ENCODE assay signal across 1 cellular context in the genomic region with DNA sequence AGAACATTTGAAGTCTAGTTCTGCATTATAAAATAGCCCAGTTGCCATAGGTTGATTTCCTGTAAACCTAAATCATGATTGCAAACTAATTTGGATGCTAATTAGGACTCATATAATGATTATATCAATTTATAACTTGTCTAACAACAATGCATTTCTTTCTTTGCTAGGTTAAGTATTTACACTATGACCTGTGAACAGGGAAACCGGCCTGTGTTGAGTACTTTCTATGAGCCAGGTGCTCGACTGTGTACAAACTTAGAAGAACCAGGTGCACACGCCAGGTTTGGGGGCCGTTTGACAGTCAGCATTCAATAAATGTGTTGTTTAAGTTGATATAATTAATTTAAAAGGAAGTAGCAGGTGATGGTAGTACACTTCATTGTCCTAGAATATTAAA.
TF ChIP-seq lines count a peak whose summit lies in the region.

No MANE protein-coding gene starts in this region.

TF ChIP-seq in GM23338, 12 proteins besides CTCF, POLR2A, EP300 and RAD21 (continued from another document):
- TF ChIP-seq, protein P1, sequence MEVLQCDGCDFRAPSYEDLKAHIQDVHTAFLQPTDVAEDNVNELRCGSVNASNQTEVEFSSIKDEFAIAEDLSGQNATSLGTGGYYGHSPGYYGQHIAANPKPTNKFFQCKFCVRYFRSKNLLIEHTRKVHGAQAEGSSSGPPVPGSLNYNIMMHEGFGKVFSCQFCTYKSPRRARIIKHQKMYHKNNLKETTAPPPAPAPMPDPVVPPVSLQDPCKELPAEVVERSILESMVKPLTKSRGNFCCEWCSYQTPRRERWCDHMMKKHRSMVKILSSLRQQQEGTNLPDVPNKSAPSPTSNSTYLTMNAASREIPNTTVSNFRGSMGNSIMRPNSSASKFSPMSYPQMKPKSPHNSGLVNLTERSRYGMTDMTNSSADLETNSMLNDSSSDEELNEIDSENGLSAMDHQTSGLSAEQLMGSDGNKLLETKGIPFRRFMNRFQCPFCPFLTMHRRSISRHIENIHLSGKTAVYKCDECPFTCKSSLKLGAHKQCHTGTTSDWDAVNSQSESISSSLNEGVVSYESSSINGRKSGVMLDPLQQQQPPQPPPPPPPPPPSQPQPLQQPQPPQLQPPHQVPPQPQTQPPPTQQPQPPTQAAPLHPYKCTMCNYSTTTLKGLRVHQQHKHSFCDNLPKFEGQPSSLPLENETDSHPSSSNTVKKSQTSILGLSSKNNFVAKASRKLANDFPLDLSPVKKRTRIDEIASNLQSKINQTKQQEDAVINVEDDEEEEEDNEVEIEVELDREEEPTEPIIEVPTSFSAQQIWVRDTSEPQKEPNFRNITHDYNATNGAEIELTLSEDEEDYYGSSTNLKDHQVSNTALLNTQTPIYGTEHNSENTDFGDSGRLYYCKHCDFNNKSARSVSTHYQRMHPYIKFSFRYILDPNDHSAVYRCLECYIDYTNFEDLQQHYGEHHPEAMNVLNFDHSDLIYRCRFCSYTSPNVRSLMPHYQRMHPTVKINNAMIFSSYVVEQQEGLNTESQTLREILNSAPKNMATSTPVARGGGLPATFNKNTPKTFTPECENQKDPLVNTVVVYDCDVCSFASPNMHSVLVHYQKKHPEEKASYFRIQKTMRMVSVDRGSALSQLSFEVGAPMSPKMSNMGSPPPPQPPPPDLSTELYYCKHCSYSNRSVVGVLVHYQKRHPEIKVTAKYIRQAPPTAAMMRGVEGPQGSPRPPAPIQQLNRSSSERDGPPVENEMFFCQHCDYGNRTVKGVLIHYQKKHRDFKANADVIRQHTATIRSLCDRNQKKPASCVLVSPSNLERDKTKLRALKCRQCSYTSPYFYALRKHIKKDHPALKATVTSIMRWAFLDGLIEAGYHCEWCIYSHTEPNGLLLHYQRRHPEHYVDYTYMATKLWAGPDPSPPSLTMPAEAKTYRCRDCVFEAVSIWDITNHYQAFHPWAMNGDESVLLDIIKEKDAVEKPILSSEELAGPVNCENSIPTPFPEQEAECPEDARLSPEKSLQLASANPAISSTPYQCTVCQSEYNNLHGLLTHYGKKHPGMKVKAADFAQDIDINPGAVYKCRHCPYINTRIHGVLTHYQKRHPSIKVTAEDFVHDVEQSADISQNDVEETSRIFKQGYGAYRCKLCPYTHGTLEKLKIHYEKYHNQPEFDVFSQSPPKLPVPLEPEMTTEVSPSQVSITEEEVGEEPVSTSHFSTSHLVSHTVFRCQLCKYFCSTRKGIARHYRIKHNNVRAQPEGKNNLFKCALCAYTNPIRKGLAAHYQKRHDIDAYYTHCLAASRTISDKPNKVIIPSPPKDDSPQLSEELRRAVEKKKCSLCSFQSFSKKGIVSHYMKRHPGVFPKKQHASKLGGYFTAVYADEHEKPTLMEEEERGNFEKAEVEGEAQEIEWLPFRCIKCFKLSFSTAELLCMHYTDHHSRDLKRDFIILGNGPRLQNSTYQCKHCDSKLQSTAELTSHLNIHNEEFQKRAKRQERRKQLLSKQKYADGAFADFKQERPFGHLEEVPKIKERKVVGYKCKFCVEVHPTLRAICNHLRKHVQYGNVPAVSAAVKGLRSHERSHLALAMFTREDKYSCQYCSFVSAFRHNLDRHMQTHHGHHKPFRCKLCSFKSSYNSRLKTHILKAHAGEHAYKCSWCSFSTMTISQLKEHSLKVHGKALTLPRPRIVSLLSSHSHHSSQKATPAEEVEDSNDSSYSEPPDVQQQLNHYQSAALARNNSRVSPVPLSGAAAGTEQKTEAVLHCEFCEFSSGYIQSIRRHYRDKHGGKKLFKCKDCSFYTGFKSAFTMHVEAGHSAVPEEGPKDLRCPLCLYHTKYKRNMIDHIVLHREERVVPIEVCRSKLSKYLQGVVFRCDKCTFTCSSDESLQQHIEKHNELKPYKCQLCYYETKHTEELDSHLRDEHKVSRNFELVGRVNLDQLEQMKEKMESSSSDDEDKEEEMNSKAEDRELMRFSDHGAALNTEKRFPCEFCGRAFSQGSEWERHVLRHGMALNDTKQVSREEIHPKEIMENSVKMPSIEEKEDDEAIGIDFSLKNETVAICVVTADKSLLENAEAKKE (CRISPR knock-in tag; IDR thresholded peaks at IDR 0.05), result no peak
- TF ChIP-seq, protein P2, sequence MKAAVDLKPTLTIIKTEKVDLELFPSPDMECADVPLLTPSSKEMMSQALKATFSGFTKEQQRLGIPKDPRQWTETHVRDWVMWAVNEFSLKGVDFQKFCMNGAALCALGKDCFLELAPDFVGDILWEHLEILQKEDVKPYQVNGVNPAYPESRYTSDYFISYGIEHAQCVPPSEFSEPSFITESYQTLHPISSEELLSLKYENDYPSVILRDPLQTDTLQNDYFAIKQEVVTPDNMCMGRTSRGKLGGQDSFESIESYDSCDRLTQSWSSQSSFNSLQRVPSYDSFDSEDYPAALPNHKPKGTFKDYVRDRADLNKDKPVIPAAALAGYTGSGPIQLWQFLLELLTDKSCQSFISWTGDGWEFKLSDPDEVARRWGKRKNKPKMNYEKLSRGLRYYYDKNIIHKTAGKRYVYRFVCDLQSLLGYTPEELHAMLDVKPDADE (IDR thresholded peaks at IDR 0.05), result no peak
- TF ChIP-seq, protein P3, sequence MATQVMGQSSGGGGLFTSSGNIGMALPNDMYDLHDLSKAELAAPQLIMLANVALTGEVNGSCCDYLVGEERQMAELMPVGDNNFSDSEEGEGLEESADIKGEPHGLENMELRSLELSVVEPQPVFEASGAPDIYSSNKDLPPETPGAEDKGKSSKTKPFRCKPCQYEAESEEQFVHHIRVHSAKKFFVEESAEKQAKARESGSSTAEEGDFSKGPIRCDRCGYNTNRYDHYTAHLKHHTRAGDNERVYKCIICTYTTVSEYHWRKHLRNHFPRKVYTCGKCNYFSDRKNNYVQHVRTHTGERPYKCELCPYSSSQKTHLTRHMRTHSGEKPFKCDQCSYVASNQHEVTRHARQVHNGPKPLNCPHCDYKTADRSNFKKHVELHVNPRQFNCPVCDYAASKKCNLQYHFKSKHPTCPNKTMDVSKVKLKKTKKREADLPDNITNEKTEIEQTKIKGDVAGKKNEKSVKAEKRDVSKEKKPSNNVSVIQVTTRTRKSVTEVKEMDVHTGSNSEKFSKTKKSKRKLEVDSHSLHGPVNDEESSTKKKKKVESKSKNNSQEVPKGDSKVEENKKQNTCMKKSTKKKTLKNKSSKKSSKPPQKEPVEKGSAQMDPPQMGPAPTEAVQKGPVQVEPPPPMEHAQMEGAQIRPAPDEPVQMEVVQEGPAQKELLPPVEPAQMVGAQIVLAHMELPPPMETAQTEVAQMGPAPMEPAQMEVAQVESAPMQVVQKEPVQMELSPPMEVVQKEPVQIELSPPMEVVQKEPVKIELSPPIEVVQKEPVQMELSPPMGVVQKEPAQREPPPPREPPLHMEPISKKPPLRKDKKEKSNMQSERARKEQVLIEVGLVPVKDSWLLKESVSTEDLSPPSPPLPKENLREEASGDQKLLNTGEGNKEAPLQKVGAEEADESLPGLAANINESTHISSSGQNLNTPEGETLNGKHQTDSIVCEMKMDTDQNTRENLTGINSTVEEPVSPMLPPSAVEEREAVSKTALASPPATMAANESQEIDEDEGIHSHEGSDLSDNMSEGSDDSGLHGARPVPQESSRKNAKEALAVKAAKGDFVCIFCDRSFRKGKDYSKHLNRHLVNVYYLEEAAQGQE (IDR thresholded peaks at IDR 0.05; ENCODE audit: unreplicated experiment), result no peak
- TF ChIP-seq EZH2 (IDR thresholded peaks at IDR 0.05; ENCODE audit: low read depth, unreplicated experiment), result no peak
